ENCODE assay signal across 31 cellular contexts in the genomic region with DNA sequence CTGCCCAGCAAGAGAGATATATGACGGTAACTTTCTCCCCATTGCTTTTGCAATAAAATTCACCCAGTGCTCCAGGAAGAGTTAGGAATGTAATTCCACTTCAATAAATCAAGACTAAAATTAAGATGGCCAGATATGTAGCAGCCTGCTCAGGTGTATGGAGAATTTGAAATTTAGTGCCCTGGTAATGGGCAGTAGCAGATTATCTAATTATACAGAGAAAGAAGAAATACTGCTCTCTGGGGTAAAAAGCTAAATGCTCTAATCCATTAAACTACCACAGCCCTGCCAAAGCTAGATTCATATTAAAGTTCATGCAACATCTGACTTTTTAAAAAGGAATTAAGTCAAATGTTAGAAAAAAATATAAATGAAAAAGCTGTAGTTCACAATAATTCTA.
"Had no signal": no experiment of that assay in that cellular context is flagged by ENCODE, and none has a peak within 500 bp of the region (broad histone marks: within the 10 kb centered on the region; RNA-seq: fewer than 3 reads in every experiment).

No MANE protein-coding gene starts in this region.

- H3K27me3 Mint-ChIP-seq: naive thymus-derived CD4-positive, alpha-beta T cell; stimulated activated naive B cell treated with anti-CD40 and anti-IgM and Interleukin-4, amounts not matched to agents 10 μg/mL and 1 μg/mL and 100 μg/mL, for 72 hours; type B pancreatic cell had no signal

- H3K27ac Mint-ChIP-seq: immature natural killer cell; naive thymus-derived CD4-positive, alpha-beta T cell; natural killer cell treated with Interleukin-12 subunit alpha and Interleukin-12 subunit beta and Interleukin-15 and Interleukin-18, amount 100 ng/mL, for 72 hours; stimulated activated naive B cell treated with anti-CD40 and anti-IgM and Interleukin-4, amounts not matched to agents 10 μg/mL and 1 μg/mL and 100 μg/mL, for 72 hours; type B pancreatic cell had no signal

- H3K9me3 ChIP-seq: left lung, lower lobe of right lung, mucosa of descending colon, pancreas, prostate gland, stomach, suprapubic skin, tibial nerve, vagina had no signal

- H3K4me3 ChIP-seq: left lung, lower lobe of right lung, mucosa of descending colon, pancreas, prostate gland, skin epidermis, stomach, suprapubic skin, tibial nerve, vagina had no signal

- H3K4me1 ChIP-seq: prostate gland, vagina had no signal

- ATAC-seq: left colon; left lung; lower lobe of right lung; mucosa of descending colon; naive thymus-derived CD4-positive, alpha-beta T cell; natural killer cell treated with Interleukin-12 subunit alpha and Interleukin-12 subunit beta and Interleukin-15 and Interleukin-18, amount 100 ng/mL, for 72 hours; pancreas; right cardiac atrium; sciatic nerve; stimulated activated naive B cell treated with anti-CD40 and anti-IgM and Interleukin-4, amounts not matched to agents 10 μg/mL and 1 μg/mL and 100 μg/mL, for 72 hours; stimulated activated naive CD8-positive, alpha-beta T cell treated with anti-CD3 and anti-CD28 coated beads, Interleukin-15, Interleukin-2, amounts not matched to agents 100 U/mL and 50 U/mL, for 24 hours had no signal

- H3K36me3 Mint-ChIP-seq: immature natural killer cell; naive thymus-derived CD4-positive, alpha-beta T cell; natural killer cell treated with Interleukin-12 subunit alpha and Interleukin-12 subunit beta and Interleukin-15 and Interleukin-18, amount 100 ng/mL, for 72 hours; type B pancreatic cell had no signal

- H3K27me3 ChIP-seq: left lung, pancreas, stomach, suprapubic skin, tibial nerve, vagina had no signal

- H3K36me3 ChIP-seq: left lung, lower lobe of right lung, pancreas, prostate gland, stomach, suprapubic skin, tibial nerve, vagina had no signal

- H3K9me3 Mint-ChIP-seq: immature natural killer cell; naive thymus-derived CD4-positive, alpha-beta T cell; natural killer cell treated with Interleukin-12 subunit alpha and Interleukin-12 subunit beta and Interleukin-15 and Interleukin-18, amount 100 ng/mL, for 72 hours; neural crest cell; stimulated activated naive B cell treated with anti-CD40 and anti-IgM and Interleukin-4, amounts not matched to agents 10 μg/mL and 1 μg/mL and 100 μg/mL, for 72 hours; type B pancreatic cell had no signal

- H3K27ac ChIP-seq: left lung, lower lobe of right lung, pancreas, prostate gland, skin epidermis, stomach, suprapubic skin, tibial nerve, vagina had no signal

- DNase-seq: hypothalamus; immature natural killer cell; kidney; left colon; left lung; lower lobe of right lung; mammary epithelial cell; mesenchymal stem cell; midbrain; mucosa of descending colon; naive thymus-derived CD4-positive, alpha-beta T cell; nucleus accumbens; pancreas; posterior cingulate gyrus; right cardiac atrium; stimulated activated CD4-positive, alpha-beta T cell treated with anti-CD3 and anti-CD28 coated beads, Interleukin-12 subunit alpha, Interleukin-12 subunit beta, amount 100 ng/mL, for 4 hours; stimulated activated CD4-positive, alpha-beta T cell treated with anti-CD3 and anti-CD28 coated beads, Interleukin-15, amount 100 ng/mL, for 24 hours; stimulated activated CD4-positive, alpha-beta T cell treated with anti-CD3 and anti-CD28 coated beads, Interleukin-2, amount 100 ng/mL, for 24 hours; stimulated activated CD4-positive, alpha-beta T cell treated with anti-CD3 and anti-CD28 coated beads, Interleukin-4, amount 100 ng/mL, for 1 hour; stimulated activated naive B cell treated with anti-CD40 and anti-IgM and Interleukin-4, amounts not matched to agents 10 μg/mL and 1 μg/mL and 100 μg/mL, for 72 hours; stimulated activated naive CD8-positive, alpha-beta T cell treated with anti-CD3 and anti-CD28 coated beads, Interleukin-15, Interleukin-2, amounts not matched to agents 100 U/mL and 50 U/mL, for 24 hours; stomach had no signal

- H3K4me3 Mint-ChIP-seq: immature natural killer cell; naive thymus-derived CD4-positive, alpha-beta T cell; natural killer cell treated with Interleukin-12 subunit alpha and Interleukin-12 subunit beta and Interleukin-15 and Interleukin-18, amount 100 ng/mL, for 72 hours; neural crest cell; stimulated activated naive B cell treated with anti-CD40 and anti-IgM and Interleukin-4, amounts not matched to agents 10 μg/mL and 1 μg/mL and 100 μg/mL, for 72 hours; type B pancreatic cell had no signal
